Comparison of ENCODE assay signal across 8 cellular contexts in genomic region chr1:23916209-23917131, GRCh38. TPM values are rescaled to one million over a fixed set of nuclear protein-coding genes. Genes with fewer than 3 reads are reported as not detected.
A peak's percentile ranks its signal among the peaks of the same experiment; 100 is the strongest.
DNase-seq lines count a peak whose midpoint lies in the region; ATAC-seq, FAIRE-seq and TF ChIP-seq lines count a peak whose summit lies in the region.

No MANE protein-coding gene starts in this region.

- H3K4me2 ChIP-seq in Loucy (ENCODE audit: low read depth, low read length, poor library complexity, severe bottlenecking): no peak overlapping the region
- H3K4me2 ChIP-seq in keratinocyte (ENCODE audit: control insufficient read depth, extremely low read depth, insufficient read depth, low read depth, low read length): no peak overlapping the region

- H3K4me3 Mint-ChIP-seq in Caco-2 (ENCODE audit: unreplicated experiment): no peak overlapping the region

- no peak for FAIRE-seq in keratinocyte (lab: Jason Lieb, UNC)

- DNase-seq in Caco-2: peak; percentile 81 to 84
- peak; percentile 34 for DNase-seq in T follicular helper cell (ENCODE audit: low read depth)
- DNase-seq in body of pancreas: peak; percentile 55 to 75 (median 69)
- DNase-seq in keratinocyte (ENCODE audit: low read depth, low spot score): no peak
- peak; percentile 28 for DNase-seq in stimulated activated CD4-positive, alpha-beta T cell treated with anti-CD3 and anti-CD28 coated beads, Interleukin-2, amount 100 ng/mL, for 4 hours (ENCODE audit: low read depth)

- H3F3A ChIP-seq in Loucy (ENCODE audit: low read depth): 0 out of 2 replicates have a peak, but pooled peaks cover 4% of the 10 kb centered on the region

- WGBS in body of pancreas, 2 donors: 43 to 48% methylated on average over 9 to 12 of the region's 12 CpGs

- H4K20me1 ChIP-seq in Loucy (ENCODE audit: insufficient read depth, low read length, poor library complexity, severe bottlenecking): no peaks in the 10 kb centered on the region
- H4K20me1 ChIP-seq in keratinocyte (ENCODE audit: control insufficient read depth, extremely low read depth, insufficient read depth, low read length): no peaks in the 10 kb centered on the region

- no peak overlapping the region for H3K4me3 ChIP-seq in Caco-2 (ENCODE audit: low read depth, low read length)
- H3K4me3 ChIP-seq in Loucy (ENCODE audit: low read length, poor library complexity, severe bottlenecking): no peak overlapping the region
- no peak overlapping the region for H3K4me3 ChIP-seq in body of pancreas
- H3K4me3 ChIP-seq in keratinocyte (ENCODE audit: control insufficient read depth in 2 of 3, extremely low read depth in 1 of 3, insufficient read depth in 2 of 3, low read depth in 1 of 3, low read length in 3 of 3): no peak overlapping the region

- no peaks in the 10 kb centered on the region for H3K27me3 Mint-ChIP-seq in Caco-2 (ENCODE audit: insufficient read depth, unreplicated experiment)

- 0 out of 2 replicates have a peak, but pooled peaks cover 4% of the 10 kb centered on the region for H3K4me1 ChIP-seq in Caco-2
- H3K4me1 ChIP-seq in Loucy (ENCODE audit: insufficient read depth, low read length, poor library complexity, severe bottlenecking): peaks cover 42% of the 10 kb centered on the region
- peaks cover 17% of the 10 kb centered on the region for H3K4me1 ChIP-seq in body of pancreas
- H3K4me1 ChIP-seq in keratinocyte (ENCODE audit: control insufficient read depth, extremely low read depth, insufficient read depth, low read length): no peaks in the 10 kb centered on the region

- no peak for TF ChIP-seq POLR2A in body of pancreas (IDR thresholded peaks at IDR 0.05)

- dilution Hi-C loops in keratinocyte (cut with MboI; ENCODE audit: extremely low pct_ligation_motif_present, low sequenced_read_pairs): no loop called here

- POLR2A ChIA-PET in Caco-2 (lab: Charles Lee): interaction anchor here (0.7 kb wide), 1 partner anchor 138 kb away, joined by 3 read pairs; the partner anchor contains the start of gene PITHD1

- H3K27me3 ChIP-seq in Caco-2 (replicated peaks; ENCODE audit: control insufficient read depth, insufficient read depth, low read length): no peaks in the 10 kb centered on the region
- H3K27me3 ChIP-seq in Loucy (ENCODE audit: insufficient read depth, low read length, poor library complexity, severe bottlenecking): no peaks in the 10 kb centered on the region
- no peaks in the 10 kb centered on the region for H3K27me3 ChIP-seq in body of pancreas
- H3K27me3 ChIP-seq in keratinocyte (ENCODE audit: control insufficient read depth, extremely low read depth, insufficient read depth, low read length): no peaks in the 10 kb centered on the region

- H3K9me2 ChIP-seq in Loucy (replicated peaks; ENCODE audit: low read depth, low read length): no peaks in the 10 kb centered on the region

- H3K27ac Mint-ChIP-seq in Caco-2 (ENCODE audit: unreplicated experiment): no peak overlapping the region

- H3K36me3 ChIP-seq in Caco-2 (ENCODE audit: control insufficient read depth, insufficient read depth, low read length) (no peaks in the 10 kb centered on the region), Loucy (ENCODE audit: insufficient read depth, low read length) (no peaks in the 10 kb centered on the region), body of pancreas (replicated peaks in 1 of 2; ENCODE audit: insufficient read depth in 1 of 2, low read depth in 2 of 2) (no peaks in the 10 kb centered on the region), keratinocyte (ENCODE audit: control insufficient read depth in 2 of 2, extremely low read depth in 1 of 2, insufficient read depth in 2 of 2, low read length in 2 of 2) (no peaks in the 10 kb centered on the region)

- ATAC-seq in GM21515 (IDR thresholded peaks at IDR 0.05; ENCODE audit: unreplicated experiment): peak; percentile 54
- peak; percentile 66 for ATAC-seq in body of pancreas
- no peak for ATAC-seq in GM19455 (IDR thresholded peaks at IDR 0.05; ENCODE audit: unreplicated experiment)

- H3K9ac ChIP-seq in Loucy (ENCODE audit: low read depth, low read length, poor library complexity, severe bottlenecking) (no peak overlapping the region), keratinocyte (ENCODE audit: control insufficient read depth, extremely low read depth, insufficient read depth, low read length) (no peak overlapping the region)

- no peaks in the 10 kb centered on the region for H3K9me3 ChIP-seq in Caco-2
- H3K9me3 ChIP-seq in Loucy (ENCODE audit: insufficient read depth, low read depth, low read length): no peaks in the 10 kb centered on the region
- H3K9me3 ChIP-seq in body of pancreas: no peaks in the 10 kb centered on the region
- H3K9me3 ChIP-seq in keratinocyte (ENCODE audit: control insufficient read depth, low read depth, low read length): no peaks in the 10 kb centered on the region

- H2AFZ ChIP-seq in Loucy (ENCODE audit: low read length) (peak overlapping the region; percentile 54; the same call in 1 of the 2 replicates), keratinocyte (ENCODE audit: control insufficient read depth, low read length) (no peak overlapping the region)

- TF ChIP-seq CTCF in Caco-2 (IDR thresholded peaks at IDR 0.05; ENCODE audit: insufficient read depth in 1 of 2, low read depth in 1 of 2, low read length in 1 of 2, severe bottlenecking in 1 of 2, unreplicated experiment in 1 of 2) (peak; percentile 63 to 76), Loucy (conservative IDR thresholded peaks at IDR 0.05; ENCODE audit: low read length) (peak; percentile 92), body of pancreas (IDR thresholded peaks at IDR 0.05) (peak in 5 of 7 experiments; percentile 32 to 74 (median 59)), keratinocyte (optimal IDR thresholded peaks at IDR 0.05 in 1 of 3, IDR thresholded peaks at IDR 0.05 in 1 of 3, conservative IDR thresholded peaks at IDR 0.05 in 1 of 3; ENCODE audit: extremely low read depth in 1 of 3, insufficient read depth in 2 of 3, low read length in 3 of 3) (peak; percentile 64 to 89 (median 80))

- no peak overlapping the region for H3K27ac ChIP-seq in body of pancreas
- no peak overlapping the region for H3K27ac ChIP-seq in keratinocyte (ENCODE audit: control insufficient read depth, insufficient read depth, low read length)

- CTCF ChIA-PET in Caco-2 (lab: Charles Lee): interaction anchor here (0.5 to 2.4 kb wide), 18 partner anchors 9 to 279 kb away, joined by 3 to 32 read pairs (median 4); partner anchors contain the start of gene PITHD1

- H3K79me2 ChIP-seq in Loucy (ENCODE audit: insufficient read depth, low read length) (peaks cover 14% of the 10 kb centered on the region), keratinocyte (ENCODE audit: control insufficient read depth, insufficient read depth, low read length) (no peaks in the 10 kb centered on the region)

- intact Hi-C loops in Caco-2 (cut with micrococcal nuclease; ENCODE audit: unreplicated experiment) (loop anchor here (1.0 to 5.0 kb wide), 5 partner anchors 41 to 144 kb away; partner anchors contain the start of genes FUCA1, GALE and PNRC2), body of pancreas (cut with DNase I) (no loop called here)

- H3K36me3 Mint-ChIP-seq in Caco-2 (ENCODE audit: insufficient read depth, unreplicated experiment): no peaks in the 10 kb centered on the region

- H3K9me1 ChIP-seq in keratinocyte (ENCODE audit: control insufficient read depth, extremely low read depth, insufficient read depth, low read length): no peaks in the 10 kb centered on the region

- no peaks in the 10 kb centered on the region for H3K9me3 Mint-ChIP-seq in Caco-2 (ENCODE audit: unreplicated experiment)

- no TSS peak for BruUV-seq in Caco-2 (replicated peaks; lab: Mats Ljungman, UMichigan)

- H3K4me1 Mint-ChIP-seq in Caco-2 (ENCODE audit: low read depth, unreplicated experiment): no peaks in the 10 kb centered on the region

RNA-seq across cellular contexts. Expression of gene CNR2, which starts 3.3 kb away (rescaled TPM):
- total RNA-seq in Caco-2 (2022) (not detected in 2 replicates), body of pancreas (not detected)
- not detected in 3 replicates for polyA plus RNA-seq in keratinocyte
- not detected for polyA plus RNA-seq in keratinocyte (2011; ENCODE audit: low read depth)
- not detected in 2 replicates for polyA plus RNA-seq in keratinocyte (2011; cell fraction: cytosol; rRNA removed)
- not detected in 2 replicates for polyA plus RNA-seq in keratinocyte (2011; cell fraction: nucleus; rRNA removed)
- not detected in 2 replicates for polyA plus RNA-seq in keratinocyte (2012; ENCODE audit: low replicate concordance)
- not detected in 3 replicates for polyA minus RNA-seq in keratinocyte
- not detected for polyA minus RNA-seq in keratinocyte (2011; cell fraction: cytosol; rRNA and poly(A)+ RNA removed)
- not detected in 2 replicates for polyA minus RNA-seq in keratinocyte (2011; cell fraction: nucleus; rRNA and poly(A)+ RNA removed)

RNA-seq across cellular contexts. Expression of gene PNRC2, which starts 43.2 kb away (rescaled TPM):
- total RNA-seq in Caco-2 (2022) (89.8 and 93.7 TPM in 2 replicates), body of pancreas (10 to 100 TPM; 54.4 to 64.6 TPM)
- polyA plus RNA-seq in keratinocyte: 62.7 to 87.1 TPM (median 74.3 TPM) in 3 replicates
- 342 TPM for polyA plus RNA-seq in keratinocyte (2011; ENCODE audit: low read depth)
- polyA plus RNA-seq in keratinocyte (2011; cell fraction: cytosol; rRNA removed): 44.9 and 66.7 TPM in 2 replicates
- polyA plus RNA-seq in keratinocyte (2011; cell fraction: nucleus; rRNA removed): 69.6 and 101 TPM in 2 replicates
- 63.3 and 67.1 TPM in 2 replicates for polyA plus RNA-seq in keratinocyte (2012; ENCODE audit: low replicate concordance)
- 9.2 to 66.4 TPM (median 56.3 TPM) in 3 replicates for polyA minus RNA-seq in keratinocyte
- polyA minus RNA-seq in keratinocyte (2011; cell fraction: cytosol; rRNA and poly(A)+ RNA removed): 60.0 TPM
- 34.6 and 41.4 TPM in 2 replicates for polyA minus RNA-seq in keratinocyte (2011; cell fraction: nucleus; rRNA and poly(A)+ RNA removed)

RNA-seq across cellular contexts. Expression of gene FUCA1, which starts 48.4 kb away (rescaled TPM):
- total RNA-seq in Caco-2 (2022): 21.3 and 25.5 TPM in 2 replicates
- total RNA-seq in body of pancreas: 10 to 100 TPM; 21.3 to 27.0 TPM
- 9.0 to 11.9 TPM (median 10.3 TPM) in 3 replicates for polyA plus RNA-seq in keratinocyte
- 4.3 TPM for polyA plus RNA-seq in keratinocyte (2011; ENCODE audit: low read depth)
- 6.0 and 11.0 TPM in 2 replicates for polyA plus RNA-seq in keratinocyte (2011; cell fraction: cytosol; rRNA removed)
- 13.6 and 14.2 TPM in 2 replicates for polyA plus RNA-seq in keratinocyte (2011; cell fraction: nucleus; rRNA removed)
- polyA plus RNA-seq in keratinocyte (2012; ENCODE audit: low replicate concordance): 4.7 and 6.4 TPM in 2 replicates
- polyA minus RNA-seq in keratinocyte: 2.3 to 7.5 TPM (median 6.6 TPM) in 3 replicates
- polyA minus RNA-seq in keratinocyte (2011; cell fraction: cytosol; rRNA and poly(A)+ RNA removed): 8.1 TPM
- 6.2 and 9.5 TPM in 2 replicates for polyA minus RNA-seq in keratinocyte (2011; cell fraction: nucleus; rRNA and poly(A)+ RNA removed)
